15 cellular contexts compared by ENCODE assay signal in genomic region chr18:46060359-46060841, GRCh38.
"Had no signal": no experiment of that assay in that cellular context is flagged by ENCODE, and none has a peak within 500 bp of the region (broad histone marks: within the 10 kb centered on the region; RNA-seq: fewer than 3 reads in every experiment).

No MANE protein-coding gene starts in this region.

- H3K4me3 ChIP-seq: cardiac muscle cell, gastrocnemius medialis, lower lobe of right lung, transverse colon had no signal

- H3K36me3 Mint-ChIP-seq: naive B cell; stimulated activated naive B cell treated with anti-CD40 and anti-IgM and Interleukin-4, amounts not matched to agents 10 μg/mL and 1 μg/mL and 100 μg/mL, for 72 hours had no signal

- H3K27me3 Mint-ChIP-seq: activated naive CD8-positive, alpha-beta T cell treated with anti-CD3 and anti-CD28 coated beads, Interleukin-2, amount 50 U/mL, for 24 hours; naive B cell; stimulated activated naive B cell treated with anti-CD40 and anti-IgM and Interleukin-4, amounts not matched to agents 10 μg/mL and 1 μg/mL and 100 μg/mL, for 72 hours had no signal

- H3K36me3 ChIP-seq: cardiac muscle cell, gastrocnemius medialis, lower lobe of right lung, transverse colon had no signal

- H3K9me3 ChIP-seq: gastrocnemius medialis, lower lobe of right lung, transverse colon had no signal

- DNase-seq: activated CD4-positive, alpha-beta T cell treated with anti-CD3 and anti-CD28 coated beads, Interleukin-2, amount 50 U/mL, for 4 hours; activated CD4-positive, CD25-positive, alpha-beta regulatory T cell treated with anti-CD3 and anti-CD28 coated beads, Interleukin-2, amount 50 U/mL, for 72 hours; activated naive CD8-positive, alpha-beta T cell treated with anti-CD3 and anti-CD28 coated beads, Interleukin-2, amount 50 U/mL, for 24 hours; activated T-cell treated with anti-CD3 and anti-CD28 coated beads, Interleukin-2, amount 50 U/mL, for 48 hours; gastrocnemius medialis; hippocampal formation; lower lobe of right lung; midbrain; naive B cell; right cardiac atrium; stimulated activated CD4-positive, alpha-beta T cell treated with anti-CD3 and anti-CD28 coated beads, Interleukin-2, amount 100 ng/mL, for 24 hours; stimulated activated naive B cell treated with anti-CD40 and anti-IgM and Interleukin-4, amounts not matched to agents 10 μg/mL and 1 μg/mL and 100 μg/mL, for 72 hours; transverse colon had no signal

- H3K4me1 ChIP-seq: lower lobe of right lung, transverse colon had no signal

- ATAC-seq: activated naive CD8-positive, alpha-beta T cell treated with anti-CD3 and anti-CD28 coated beads, Interleukin-2, amount 50 U/mL, for 24 hours; gastrocnemius medialis; lower lobe of right lung; right cardiac atrium; SK-N-SH treated with all-trans-retinoic acid at 6 μM for 48 hours; stimulated activated naive B cell treated with anti-CD40 and anti-IgM and Interleukin-4, amounts not matched to agents 10 μg/mL and 1 μg/mL and 100 μg/mL, for 72 hours had no signal

- H3K27ac Mint-ChIP-seq: activated naive CD8-positive, alpha-beta T cell treated with anti-CD3 and anti-CD28 coated beads, Interleukin-2, amount 50 U/mL, for 24 hours; stimulated activated naive B cell treated with anti-CD40 and anti-IgM and Interleukin-4, amounts not matched to agents 10 μg/mL and 1 μg/mL and 100 μg/mL, for 72 hours had no signal

- H3K9me3 Mint-ChIP-seq: activated naive CD8-positive, alpha-beta T cell treated with anti-CD3 and anti-CD28 coated beads, Interleukin-2, amount 50 U/mL, for 24 hours; naive B cell; stimulated activated naive B cell treated with anti-CD40 and anti-IgM and Interleukin-4, amounts not matched to agents 10 μg/mL and 1 μg/mL and 100 μg/mL, for 72 hours had no signal

- H3K27ac ChIP-seq: cardiac muscle cell, gastrocnemius medialis, lower lobe of right lung, transverse colon had no signal

- H3K27me3 ChIP-seq: cardiac muscle cell, gastrocnemius medialis, transverse colon had no signal

- H3K4me3 Mint-ChIP-seq: activated naive CD8-positive, alpha-beta T cell treated with anti-CD3 and anti-CD28 coated beads, Interleukin-2, amount 50 U/mL, for 24 hours; naive B cell; stimulated activated naive B cell treated with anti-CD40 and anti-IgM and Interleukin-4, amounts not matched to agents 10 μg/mL and 1 μg/mL and 100 μg/mL, for 72 hours had no signal
